8 cellular contexts compared by ENCODE assay signal in the genomic region with DNA sequence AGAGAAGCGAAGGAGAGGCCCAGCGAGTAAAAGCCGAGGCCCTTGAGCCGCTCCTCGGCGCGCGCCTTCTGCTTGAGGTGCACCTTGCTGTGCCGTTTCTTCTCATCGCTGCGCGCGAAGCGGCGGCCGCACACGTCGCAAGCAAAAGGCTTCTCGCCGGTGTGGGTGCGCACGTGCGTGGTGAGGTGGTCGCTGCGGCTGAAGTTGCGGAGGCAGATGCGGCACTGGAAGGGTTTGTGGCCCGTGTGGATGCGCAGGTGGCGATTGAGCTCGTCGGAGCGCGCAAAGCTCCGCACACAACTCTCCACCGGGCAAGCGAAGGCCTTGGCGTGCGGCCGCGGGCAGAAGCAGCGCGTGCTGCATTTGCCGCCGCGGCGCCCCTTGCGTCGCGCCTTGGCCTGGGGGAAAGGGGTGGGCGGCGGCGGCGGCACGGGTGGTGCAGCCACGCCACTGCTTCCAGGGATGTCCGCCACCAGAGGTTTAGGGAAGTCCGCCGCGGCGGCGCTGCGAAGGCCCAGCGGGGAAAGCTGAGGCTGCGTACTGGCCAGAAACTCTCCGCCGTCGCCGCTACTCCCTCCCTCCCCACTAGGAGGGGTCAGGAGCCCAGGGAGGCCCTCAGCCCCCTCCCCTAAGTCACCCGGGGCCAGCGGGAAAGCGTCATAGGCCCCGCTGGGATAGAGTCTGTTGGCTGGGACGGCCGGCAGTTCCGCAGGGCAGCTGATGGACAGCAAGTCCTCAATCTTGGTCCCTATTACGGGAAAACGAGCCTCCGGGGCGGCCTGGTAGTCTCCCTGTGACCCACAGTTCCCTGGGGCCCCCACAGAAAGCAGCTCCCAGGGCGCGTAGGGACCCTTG. TPM values are rescaled to one million over a fixed set of nuclear protein-coding genes. Genes with fewer than 3 reads are reported as not detected.
DNase-seq lines count a peak whose midpoint lies in the region; ATAC-seq lines count a peak whose summit lies in the region.

No MANE protein-coding gene starts in this region.

- peak; percentile 30 for DNase-seq in activated T-cell treated with anti-CD3 and anti-CD28 coated beads, Interleukin-2, amount 50 U/mL, for 1 hour
- DNase-seq in activated T-cell treated with anti-CD3 and anti-CD28 coated beads for 4 hours (no peak), T-cell (peak in 5 of 34 experiments; percentile 5 to 39 (median 28)), germinal center (ENCODE audit: low spot score) (peak; percentile 21), NOMO-1 (lab: John Stamatoyannopoulos, UW; ENCODE audit: unreplicated experiment in 2 of 2) (no peak)
- DNase-seq in stimulated activated naive CD8-positive, alpha-beta T cell treated with anti-CD3 and anti-CD28 coated beads, Interleukin-15, amount 100 ng/mL, for 72 hours: peak; percentile 23 to 51
- no peak for DNase-seq in activated CD8-positive, alpha-beta memory T cell treated with anti-CD3 and anti-CD28 coated beads, Interleukin-2, amount 50 U/mL, for 48 hours

- H3K4me3 Mint-ChIP-seq in T-cell: peak overlapping the region; percentile 54 to 77 (median 76)
- H3K4me3 Mint-ChIP-seq in stimulated activated naive CD8-positive, alpha-beta T cell treated with anti-CD3 and anti-CD28 coated beads, Interleukin-15, amount 100 ng/mL, for 72 hours: peak overlapping the region; percentile 74

- ATAC-seq in T-cell (replicated peaks in 1 of 4) (peak; percentile 10 to 27 (median 14)), HG02840 (IDR thresholded peaks at IDR 0.05; ENCODE audit: low FRiP score, unreplicated experiment) (no peak)
- ATAC-seq in stimulated activated naive CD8-positive, alpha-beta T cell treated with anti-CD3 and anti-CD28 coated beads, Interleukin-15, amount 100 ng/mL, for 72 hours: peak; percentile 5

- H3K27ac Mint-ChIP-seq in T-cell: no peak overlapping the region
- peak overlapping the region in 1 of 2 donors; percentile 69 for H3K27ac Mint-ChIP-seq in stimulated activated naive CD8-positive, alpha-beta T cell treated with anti-CD3 and anti-CD28 coated beads, Interleukin-15, amount 100 ng/mL, for 72 hours

- H3K36me3 Mint-ChIP-seq in T-cell: no peaks in the 10 kb centered on the region

- no peaks in the 10 kb centered on the region for H3K9me3 Mint-ChIP-seq in T-cell
- H3K9me3 Mint-ChIP-seq in stimulated activated naive CD8-positive, alpha-beta T cell treated with anti-CD3 and anti-CD28 coated beads, Interleukin-15, amount 100 ng/mL, for 72 hours: no peaks in the 10 kb centered on the region

- peaks cover 38 to 61% of the 10 kb centered on the region in 2 donors for H3K27me3 Mint-ChIP-seq in T-cell
- H3K27me3 Mint-ChIP-seq in stimulated activated naive CD8-positive, alpha-beta T cell treated with anti-CD3 and anti-CD28 coated beads, Interleukin-15, amount 100 ng/mL, for 72 hours: peaks cover 80% of the 10 kb centered on the region

- peaks cover 10 to 20% (median 19%) of the 10 kb centered on the region in 3 donors for H3K4me1 Mint-ChIP-seq in T-cell
- peaks cover 26% of the 10 kb centered on the region for H3K4me1 Mint-ChIP-seq in stimulated activated naive CD8-positive, alpha-beta T cell treated with anti-CD3 and anti-CD28 coated beads, Interleukin-15, amount 100 ng/mL, for 72 hours

- POLR2A ChIA-PET in T-cell (lab: Charles Lee): interaction anchor here in 1 of 2 donors (0.5 kb wide), 1 partner anchor 1100 kb away, joined by 5 read pairs; no protein-coding TSS in a partner anchor

- CTCF ChIA-PET in T-cell (lab: Charles Lee): interaction anchor here in 1 of 2 donors (1.8 to 2.8 kb wide), 2 partner anchors 56 to 58 kb away, joined by 10 to 11 read pairs; partner anchors contain the start of genes CCT7 and PRADC1

RNA-seq across cellular contexts. Expression of gene EGR4, which starts 1.7 kb away (rescaled TPM):
- total RNA-seq in T-cell: under 1 TPM in 4 of 5 donors, not detected in 1; 0.09 to 0.35 (median 0.19) TPM

RNA-seq across cellular contexts. Expression of gene FBXO41, which starts 7.4 kb away (rescaled TPM):
- 10 to 100 TPM; 17.6 to 23.7 (median 19.6) TPM for total RNA-seq in T-cell

RNA-seq across cellular contexts. Expression of gene CCT7, which starts 57.6 kb away (rescaled TPM):
- total RNA-seq in T-cell: 100 to 1,000 TPM; 120 to 210 (median 193) TPM

RNA-seq across cellular contexts. Expression of gene PRADC1, which starts 58.6 kb away (rescaled TPM):
- 1 to 10 TPM; 6.1 to 9.9 (median 6.4) TPM for total RNA-seq in T-cell

Comparison
In these comparisons a context has a peak if more than half of its experiments do, and no peak if none do; other contexts are left out.
1. DNase-seq: peak in activated T-cell treated with anti-CD3 and anti-CD28 coated beads, Interleukin-2, amount 50 U/mL, for 1 hour (single experiment), germinal center (single experiment) and stimulated activated naive CD8-positive, alpha-beta T cell treated with anti-CD3 and anti-CD28 coated beads, Interleukin-15, amount 100 ng/mL, for 72 hours (2 of 2); none in activated T-cell treated with anti-CD3 and anti-CD28 coated beads for 4 hours (single experiment), NOMO-1 (0 of 2) and activated CD8-positive, alpha-beta memory T cell treated with anti-CD3 and anti-CD28 coated beads, Interleukin-2, amount 50 U/mL, for 48 hours (single experiment).